In genomic region chr15:96272427-96272826, GRCh38 we compare ENCODE assay signal across 18 cellular contexts. TPM values are rescaled to one million over a fixed set of nuclear protein-coding genes. Genes with fewer than 3 reads are reported as not detected.
DNase-seq lines count a peak whose midpoint lies in the region; ATAC-seq and TF ChIP-seq lines count a peak whose summit lies in the region.
"Had no signal": no experiment of that assay in that cellular context is flagged by ENCODE, and none has a peak within 500 bp of the region (broad histone marks: within the 10 kb centered on the region; RNA-seq: fewer than 3 reads in every experiment).

No MANE protein-coding gene starts in this region.

- H3K79me2 ChIP-seq in osteoblast (ENCODE audit: insufficient read depth, low read length), result no peaks in the 10 kb centered on the region

- BruUV-seq in Calu3 (replicated peaks; lab: Mats Ljungman, UMichigan), result no TSS peak

- ATAC-seq in RWPE2 (ENCODE audit: low read depth), result no peak

- no peak overlapping the region for H3K4me2 ChIP-seq in osteoblast (ENCODE audit: insufficient read depth, low read length)

- no peak for TF ChIP-seq CTCF in Calu3 (IDR thresholded peaks at IDR 0.05; ENCODE audit: unreplicated experiment)
- no peak for TF ChIP-seq CTCF in HFFc6 (IDR thresholded peaks at IDR 0.05)
- no peak for TF ChIP-seq CTCF in RWPE2 (IDR thresholded peaks at IDR 0.05; ENCODE audit: poor library complexity, severe bottlenecking)
- TF ChIP-seq CTCF in osteoblast (IDR thresholded peaks at IDR 0.05; ENCODE audit: extremely low read depth, low read depth, low read length), result no peak

- H3K36me3 ChIP-seq in RWPE2 (ENCODE audit: low read depth), result no peaks in the 10 kb centered on the region
- no peaks in the 10 kb centered on the region for H3K36me3 ChIP-seq in osteoblast (ENCODE audit: insufficient read depth, low read length)

- H3K36me3 Mint-ChIP-seq in Calu3 (ENCODE audit: insufficient read depth, unreplicated experiment) (peaks cover 36% of the 10 kb centered on the region), HFFc6 (ENCODE audit: low read depth) (peaks cover 67% of the 10 kb centered on the region)
- H3K36me3 Mint-ChIP-seq in activated naive CD4-positive, alpha-beta T cell treated with anti-CD3 and anti-CD28 coated beads, Interleukin-2, amount 10 ng/mL, durations not matched to agents 7 days and 5 days, result no peaks in the 10 kb centered on the region
- H3K36me3 Mint-ChIP-seq: IgD-negative memory B cell had no signal

- intact Hi-C loops in Calu3 (cut with micrococcal nuclease; ENCODE audit: unreplicated experiment), result no loop called here

- H3K27ac ChIP-seq in RWPE2 (ENCODE audit: poor library complexity, severe bottlenecking) (peak overlapping the region; percentile 97), osteoblast (ENCODE audit: low read depth, low read length) (peak overlapping the region; percentile 64)
- H3K27ac ChIP-seq: C4-2B, HL-60 had no signal

- H2AFZ ChIP-seq in osteoblast (ENCODE audit: low read length), result no peak overlapping the region

- H3K9me3 Mint-ChIP-seq in Calu3 (ENCODE audit: low read depth, unreplicated experiment) (peaks cover 3% of the 10 kb centered on the region), HFFc6 (no peaks in the 10 kb centered on the region)
- no peaks in the 10 kb centered on the region for H3K9me3 Mint-ChIP-seq in activated naive CD4-positive, alpha-beta T cell treated with anti-CD3 and anti-CD28 coated beads, Interleukin-2, amount 10 ng/mL, durations not matched to agents 7 days and 5 days

- H3K27ac Mint-ChIP-seq in Calu3 (ENCODE audit: unreplicated experiment), result peak overlapping the region; percentile 81
- peak overlapping the region; percentile 95 for H3K27ac Mint-ChIP-seq in HFFc6
- H3K27ac Mint-ChIP-seq in activated naive CD4-positive, alpha-beta T cell treated with anti-CD3 and anti-CD28 coated beads, Interleukin-2, amount 10 ng/mL, durations not matched to agents 7 days and 5 days, result no peak overlapping the region
- H3K27ac Mint-ChIP-seq: CD4-positive, alpha-beta T cell; IgD-negative memory B cell had no signal

- peaks cover 71% of the 10 kb centered on the region for H3K4me1 ChIP-seq in RWPE2 (ENCODE audit: insufficient read depth, poor library complexity, severe bottlenecking)
- peaks cover 60% of the 10 kb centered on the region for H3K4me1 ChIP-seq in osteoblast (ENCODE audit: insufficient read depth, low read length)

- H3K9me3 ChIP-seq in RWPE2 (ENCODE audit: severe bottlenecking) (no peaks in the 10 kb centered on the region), osteoblast (ENCODE audit: low read depth, low read length) (no peaks in the 10 kb centered on the region)

- H4K20me1 ChIP-seq in osteoblast (ENCODE audit: insufficient read depth, low read length), result no peaks in the 10 kb centered on the region

- H3K4me3 Mint-ChIP-seq in Calu3 (ENCODE audit: low read depth, unreplicated experiment), result no peak overlapping the region
- H3K4me3 Mint-ChIP-seq in HFFc6, result no peak overlapping the region
- no peak overlapping the region for H3K4me3 Mint-ChIP-seq in activated naive CD4-positive, alpha-beta T cell treated with anti-CD3 and anti-CD28 coated beads, Interleukin-2, amount 10 ng/mL, durations not matched to agents 7 days and 5 days
- H3K4me3 Mint-ChIP-seq: CD4-positive, alpha-beta T cell; IgD-negative memory B cell had no signal

- no peaks in the 10 kb centered on the region for H3K27me3 ChIP-seq in RWPE2 (ENCODE audit: insufficient read depth, poor library complexity, severe bottlenecking)
- no peaks in the 10 kb centered on the region for H3K27me3 ChIP-seq in osteoblast (ENCODE audit: insufficient read depth, low read length)

- H3K4me3 ChIP-seq in RWPE2 (ENCODE audit: severe bottlenecking) (no peak overlapping the region), osteoblast (ENCODE audit: insufficient read depth, low read length) (no peak overlapping the region)

- CTCF ChIA-PET in Calu3 (lab: Charles Lee), result interaction anchor here (0.7 to 1.7 kb wide), 3 partner anchors 41 to 1510 kb away, joined by 3 to 4 read pairs (median 4); no protein-coding TSS in a partner anchor
- CTCF ChIA-PET in activated naive CD4-positive, alpha-beta T cell treated with anti-CD3 and anti-CD28 coated beads, Interleukin-2, amount 10 ng/mL, durations not matched to agents 7 days and 5 days (lab: Charles Lee), result no interaction called here

- DNase-seq in Calu3 (no peak), HFFc6 (no peak), RWPE2 (ENCODE audit: low spot score) (no peak), osteoblast (ENCODE audit: insufficient read length, low spot score, missing footprints) (no peak), NK-92 (lab: John Stamatoyannopoulos, UW; ENCODE audit: unreplicated experiment) (no peak), NOMO-1 (lab: John Stamatoyannopoulos, UW; ENCODE audit: unreplicated experiment in 2 of 2) (no peak)
- no peak for DNase-seq in activated naive CD4-positive, alpha-beta T cell treated with anti-CD3 and anti-CD28 coated beads, Interleukin-2, amount 10 ng/mL, durations not matched to agents 7 days and 5 days
- no peak for DNase-seq in activated CD8-positive, alpha-beta memory T cell treated with anti-CD3 and anti-CD28 coated beads for 24 hours
- DNase-seq: AML-193; CD4-positive, alpha-beta T cell; DMS79 treated with DMSO at 0.1 percent for 48 hours; GF-D8; GOT3; H7; KG1 had no signal

- H3K4me1 Mint-ChIP-seq in Calu3 (ENCODE audit: low read depth, unreplicated experiment), result peaks cover 88% of the 10 kb centered on the region
- H3K4me1 Mint-ChIP-seq in HFFc6 (ENCODE audit: low read depth), result peaks cover 97% of the 10 kb centered on the region
- no peaks in the 10 kb centered on the region for H3K4me1 Mint-ChIP-seq in activated naive CD4-positive, alpha-beta T cell treated with anti-CD3 and anti-CD28 coated beads, Interleukin-2, amount 10 ng/mL, durations not matched to agents 7 days and 5 days
- H3K4me1 Mint-ChIP-seq: IgD-negative memory B cell had no signal

- H3K27me3 Mint-ChIP-seq in Calu3 (ENCODE audit: unreplicated experiment) (no peaks in the 10 kb centered on the region), HFFc6 (ENCODE audit: insufficient read depth) (no peaks in the 10 kb centered on the region)
- no peaks in the 10 kb centered on the region for H3K27me3 Mint-ChIP-seq in activated naive CD4-positive, alpha-beta T cell treated with anti-CD3 and anti-CD28 coated beads, Interleukin-2, amount 10 ng/mL, durations not matched to agents 7 days and 5 days
- H3K27me3 Mint-ChIP-seq: IgD-negative memory B cell had no signal

RNA-seq across cellular contexts. Expression of gene NR2F2, which starts 58.1 kb away (rescaled TPM):
- total RNA-seq in Calu3 (2022) (158 and 167 TPM in 2 replicates), osteoblast (13.0 and 14.5 TPM in 2 replicates)
- 100 to 1,000 TPM; 120 to 168 (median 142) TPM for total RNA-seq in HFFc6 (2021; fragmentation: NEBNext Ultra II Directional; extraction: Animal tissue kit (Norgen Biotek cat#: 25700))
- total RNA-seq: CD4-positive, alpha-beta T cell had no signal
